In genomic region chr6:75526502-75527127, GRCh38 we compare ENCODE assay signal across 8 cellular contexts. TPM values are rescaled to one million over a fixed set of nuclear protein-coding genes. Genes with fewer than 3 reads are reported as not detected.
DNase-seq lines count a peak whose midpoint lies in the region; TF ChIP-seq lines count a peak whose summit lies in the region.

No MANE protein-coding gene starts in this region.

- H3K27me3 ChIP-seq in HAP-1 (ENCODE audit: low read depth) (no peaks in the 10 kb centered on the region), left ventricle myocardium inferior (ENCODE audit: low read depth) (no peaks in the 10 kb centered on the region), sigmoid colon (no peaks in the 10 kb centered on the region)

- TF ChIP-seq CTCF in left ventricle myocardium inferior (IDR thresholded peaks at IDR 0.05; ENCODE audit: borderline replicate concordance) (peak; percentile 85), sigmoid colon (IDR thresholded peaks at IDR 0.05) (peak; percentile 52 to 75 (median 72))

- in situ Hi-C loops in HAP-1 (cut with MboI; ENCODE audit: low sequenced_read_pairs) = loop anchor here (10.0 kb wide), 1 partner anchor 232 kb away; no protein-coding TSS in a partner anchor

- DNase-seq in GM03348 (ENCODE audit: low spot score) (peak; percentile 49), HAP-1 (ENCODE audit: low spot score in 2 of 2) (peak; percentile 74 to 79), NAMALWA (ENCODE audit: low spot score) (peak; percentile 79), SKM-1 treated with dmso at 0.1 percent for 144 hours (lab: John Stamatoyannopoulos, UW; ENCODE audit: unreplicated experiment) (peak; percentile 64), amniotic epithelial cell (ENCODE audit: low read depth) (peak; percentile 75), left ventricle myocardium inferior (no peak), sigmoid colon (peak; percentile 75), GOT3 (lab: John Stamatoyannopoulos, UW) (no peak)

- TF ChIP-seq POLR2A in sigmoid colon (IDR thresholded peaks at IDR 0.05) = no peak

- no peaks in the 10 kb centered on the region for H3K36me3 ChIP-seq in HAP-1 (replicated peaks)
- H3K36me3 ChIP-seq in left ventricle myocardium inferior = no peaks in the 10 kb centered on the region
- no peaks in the 10 kb centered on the region for H3K36me3 ChIP-seq in sigmoid colon

- TF ChIP-seq EP300 in sigmoid colon (IDR thresholded peaks at IDR 0.05) = no peak

- 9 to 17% methylated on average over 4 of the region's 4 CpGs for WGBS in sigmoid colon, 2 donors

- H3K4me3 ChIP-seq in HAP-1 = no peak overlapping the region
- no peak overlapping the region for H3K4me3 ChIP-seq in left ventricle myocardium inferior
- H3K4me3 ChIP-seq in sigmoid colon = no peak overlapping the region

- H3K4me1 ChIP-seq in HAP-1 (peaks cover 12% of the 10 kb centered on the region), left ventricle myocardium inferior (peaks cover 10% of the 10 kb centered on the region), sigmoid colon (peaks cover 0 to 14% (median 6%) of the 10 kb centered on the region in 4 donors)

- intact Hi-C loops in left ventricle myocardium inferior (cut with micrococcal nuclease) (loop anchor here (2.0 kb wide), 1 partner anchor 260 kb away; no protein-coding TSS in a partner anchor), sigmoid colon (cut with DNase I) (loop anchor here (1.0 to 2.0 kb wide), 2 partner anchors 158 to 260 kb away; no protein-coding TSS in a partner anchor)

- H3K9me3 ChIP-seq in HAP-1 (no peaks in the 10 kb centered on the region), left ventricle myocardium inferior (replicated peaks) (no peaks in the 10 kb centered on the region), sigmoid colon (no peaks in the 10 kb centered on the region)

- H3K27ac ChIP-seq in left ventricle myocardium inferior (replicated peaks) (no peak overlapping the region), sigmoid colon (no peak overlapping the region)

RNA-seq across cellular contexts. Expression of gene FILIP1, which starts 33.0 kb away (rescaled TPM):
- total RNA-seq in left ventricle myocardium inferior (173 TPM), sigmoid colon (10 to 100 TPM; 47.1 to 72.8 (median 53.8) TPM)
- 1 to 10 TPM in 1 of 3 donors, under 1 TPM in 2; 0.46 to 2.0 (median 0.60) TPM for polyA plus RNA-seq in sigmoid colon

Comparison
In these comparisons a context has a peak if more than half of its experiments do, and no peak if none do; other contexts are left out.
1. DNase-seq: peak in GM03348 (single experiment), HAP-1 (2 of 2), NAMALWA (single experiment), SKM-1 treated with dmso at 0.1 percent for 144 hours (single experiment), amniotic epithelial cell (single experiment) and sigmoid colon (single experiment); none in left ventricle myocardium inferior (single experiment) and GOT3 (single experiment).